ENCODE assay signal across 8 cellular contexts in the genomic region with DNA sequence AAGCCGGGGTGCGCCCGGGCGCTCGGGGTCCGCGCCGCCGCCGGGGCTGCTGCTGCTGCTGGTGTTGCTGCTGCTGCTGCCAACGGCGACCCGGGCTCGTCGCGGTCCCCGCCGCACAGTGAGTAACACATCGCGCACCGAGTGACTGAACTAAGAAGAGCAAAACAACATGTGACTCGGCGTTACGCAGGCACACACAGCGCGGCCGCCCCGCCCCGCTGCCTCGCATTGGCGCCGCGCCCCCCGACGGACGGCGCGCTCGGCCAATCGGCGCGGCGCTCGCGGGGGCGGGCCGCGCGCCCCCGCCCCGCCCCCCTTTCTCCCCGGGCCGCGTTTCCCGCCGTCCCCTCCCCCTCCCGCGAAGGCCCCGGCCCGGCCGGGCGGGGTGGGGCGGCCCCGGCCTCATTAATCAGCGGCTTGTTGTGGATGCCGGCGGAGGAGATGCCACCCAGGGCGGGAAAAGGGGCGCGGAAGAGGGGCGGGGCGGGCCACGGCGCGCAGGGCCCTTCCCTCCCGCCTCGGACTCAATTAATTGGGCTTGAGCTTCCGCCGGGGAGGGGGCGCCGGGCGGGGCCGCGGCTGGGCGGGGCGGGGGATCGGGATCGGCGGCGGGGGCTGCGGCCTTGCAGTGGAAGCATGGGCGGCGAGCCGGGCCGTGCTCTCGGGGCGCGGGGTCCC. TPM values are rescaled to one million over a fixed set of nuclear protein-coding genes. Genes with fewer than 3 reads are reported as not detected.
DNase-seq lines count a peak whose midpoint lies in the region; ATAC-seq, FAIRE-seq and TF ChIP-seq lines count a peak whose summit lies in the region.

A gene with protein sequence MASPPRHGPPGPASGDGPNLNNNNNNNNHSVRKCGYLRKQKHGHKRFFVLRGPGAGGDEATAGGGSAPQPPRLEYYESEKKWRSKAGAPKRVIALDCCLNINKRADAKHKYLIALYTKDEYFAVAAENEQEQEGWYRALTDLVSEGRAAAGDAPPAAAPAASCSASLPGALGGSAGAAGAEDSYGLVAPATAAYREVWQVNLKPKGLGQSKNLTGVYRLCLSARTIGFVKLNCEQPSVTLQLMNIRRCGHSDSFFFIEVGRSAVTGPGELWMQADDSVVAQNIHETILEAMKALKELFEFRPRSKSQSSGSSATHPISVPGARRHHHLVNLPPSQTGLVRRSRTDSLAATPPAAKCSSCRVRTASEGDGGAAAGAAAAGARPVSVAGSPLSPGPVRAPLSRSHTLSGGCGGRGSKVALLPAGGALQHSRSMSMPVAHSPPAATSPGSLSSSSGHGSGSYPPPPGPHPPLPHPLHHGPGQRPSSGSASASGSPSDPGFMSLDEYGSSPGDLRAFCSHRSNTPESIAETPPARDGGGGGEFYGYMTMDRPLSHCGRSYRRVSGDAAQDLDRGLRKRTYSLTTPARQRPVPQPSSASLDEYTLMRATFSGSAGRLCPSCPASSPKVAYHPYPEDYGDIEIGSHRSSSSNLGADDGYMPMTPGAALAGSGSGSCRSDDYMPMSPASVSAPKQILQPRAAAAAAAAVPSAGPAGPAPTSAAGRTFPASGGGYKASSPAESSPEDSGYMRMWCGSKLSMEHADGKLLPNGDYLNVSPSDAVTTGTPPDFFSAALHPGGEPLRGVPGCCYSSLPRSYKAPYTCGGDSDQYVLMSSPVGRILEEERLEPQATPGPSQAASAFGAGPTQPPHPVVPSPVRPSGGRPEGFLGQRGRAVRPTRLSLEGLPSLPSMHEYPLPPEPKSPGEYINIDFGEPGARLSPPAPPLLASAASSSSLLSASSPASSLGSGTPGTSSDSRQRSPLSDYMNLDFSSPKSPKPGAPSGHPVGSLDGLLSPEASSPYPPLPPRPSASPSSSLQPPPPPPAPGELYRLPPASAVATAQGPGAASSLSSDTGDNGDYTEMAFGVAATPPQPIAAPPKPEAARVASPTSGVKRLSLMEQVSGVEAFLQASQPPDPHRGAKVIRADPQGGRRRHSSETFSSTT (N-terminal part only) (minus strand): TSS at position 127 of the 678 bp plus-strand sequence. CDS start 530 bp downstream, outside the sequence.

- H4K20me1 ChIP-seq in keratinocyte (ENCODE audit: control insufficient read depth, extremely low read depth, insufficient read depth, low read length): no peaks in the 10 kb centered on the region

- DNase-seq in AG04450 (ENCODE audit: low read depth, low spot score) (peak; percentile 66), NCI-H2196 treated with DMSO at 0.1 percent for 48 hours (lab: John Stamatoyannopoulos, UW; ENCODE audit: unreplicated experiment) (peak; percentile 73), keratinocyte (ENCODE audit: low read depth, low spot score) (peak; percentile 72)
- DNase-seq in central memory CD8-positive, alpha-beta T cell (ENCODE audit: low spot score in 2 of 2): peak; percentile 71 to 77
- DNase-seq in stimulated activated CD4-positive, alpha-beta T cell treated with anti-CD3 and anti-CD28 coated beads, Interleukin-12 subunit alpha, Interleukin-12 subunit beta, amount 100 ng/mL, for 4 hours: peak; percentile 86

- no peak for TF ChIP-seq CTCF in AG04450 (IDR thresholded peaks at IDR 0.05; ENCODE audit: low read depth, low read length)
- TF ChIP-seq CTCF in keratinocyte (optimal IDR thresholded peaks at IDR 0.05 in 1 of 3, IDR thresholded peaks at IDR 0.05 in 1 of 3, conservative IDR thresholded peaks at IDR 0.05 in 1 of 3; ENCODE audit: extremely low read depth in 1 of 3, insufficient read depth in 2 of 3, low read length in 3 of 3): no peak

- no peaks in the 10 kb centered on the region for H3K36me3 ChIP-seq in keratinocyte (ENCODE audit: control insufficient read depth in 2 of 2, extremely low read depth in 1 of 2, insufficient read depth in 2 of 2, low read length in 2 of 2)

- peaks cover 19% of the 10 kb centered on the region; the same call in 1 of the 2 replicates for H3K9me3 ChIP-seq in AG04450 (ENCODE audit: control insufficient read depth, insufficient read depth, low read length)
- no peaks in the 10 kb centered on the region for H3K9me3 ChIP-seq in keratinocyte (ENCODE audit: control insufficient read depth, low read depth, low read length)

- dilution Hi-C loops in keratinocyte (cut with MboI; ENCODE audit: extremely low pct_ligation_motif_present, low sequenced_read_pairs): no loop called here

- FAIRE-seq in keratinocyte (lab: Jason Lieb, UNC): no peak

- H3K4me2 ChIP-seq in keratinocyte (ENCODE audit: control insufficient read depth, extremely low read depth, insufficient read depth, low read depth, low read length): peak within 1 kb of the TSS; percentile 73

- H3K4me3 ChIP-seq in AG04450 (ENCODE audit: low read depth, low read length) (peak within 1 kb of the TSS; percentile 69), keratinocyte (ENCODE audit: control insufficient read depth in 2 of 3, extremely low read depth in 1 of 3, insufficient read depth in 2 of 3, low read depth in 1 of 3, low read length in 3 of 3) (peak within 1 kb of the TSS; percentile 66 to 75 (median 74))

- peak; percentile 94 for ATAC-seq in HG03139 (IDR thresholded peaks at IDR 0.05; ENCODE audit: unreplicated experiment)
- ATAC-seq in activated CD4-positive, CD25-positive, alpha-beta regulatory T cell treated with anti-CD3 and anti-CD28 coated beads, Interleukin-2, amount 50 U/mL, for 24 hours: peak; percentile 95
- ATAC-seq in central memory CD8-positive, alpha-beta T cell (replicated peaks; ENCODE audit: extremely low read depth, poor library complexity, severe bottlenecking): peak; percentile 74

- no peaks in the 10 kb centered on the region for H3K4me1 Mint-ChIP-seq in central memory CD8-positive, alpha-beta T cell

- H3K27me3 ChIP-seq in AG04450 (ENCODE audit: control insufficient read depth, insufficient read depth, low read length) (peaks cover 3% of the 10 kb centered on the region), keratinocyte (ENCODE audit: control insufficient read depth, extremely low read depth, insufficient read depth, low read length) (no peaks in the 10 kb centered on the region)

- no peaks in the 10 kb centered on the region for H3K9me1 ChIP-seq in keratinocyte (ENCODE audit: control insufficient read depth, extremely low read depth, insufficient read depth, low read length)

- H3K27ac ChIP-seq in AG04450 (ENCODE audit: low read depth, low read length) (peak within 1 kb of the TSS; percentile 31), keratinocyte (ENCODE audit: control insufficient read depth, insufficient read depth, low read length) (peak within 1 kb of the TSS; percentile 56)

- H3K27me3 Mint-ChIP-seq in central memory CD8-positive, alpha-beta T cell: peaks cover 24% of the 10 kb centered on the region

- TF ChIP-seq POLR2A in GM18951 (IDR thresholded peaks at IDR 0.05; ENCODE audit: extremely low read depth, insufficient read depth, insufficient read length): peak; percentile 64

- H3K9ac ChIP-seq in keratinocyte (ENCODE audit: control insufficient read depth, extremely low read depth, insufficient read depth, low read length): peak within 1 kb of the TSS; percentile 82

- no peaks in the 10 kb centered on the region for H3K9me3 Mint-ChIP-seq in central memory CD8-positive, alpha-beta T cell

- peak within 1 kb of the TSS; percentile 63 for H2AFZ ChIP-seq in keratinocyte (ENCODE audit: control insufficient read depth, low read length)

- peak within 1 kb of the TSS; percentile 49 for H3K4me3 Mint-ChIP-seq in central memory CD8-positive, alpha-beta T cell

- in situ Hi-C loops in GM18951 (cut with MboI; ENCODE audit: low sequenced_read_pairs, unreplicated experiment): no loop called here

- peaks cover 6% of the 10 kb centered on the region for H3K36me3 Mint-ChIP-seq in central memory CD8-positive, alpha-beta T cell (ENCODE audit: insufficient read depth)

- peaks cover 31% of the 10 kb centered on the region for H3K79me2 ChIP-seq in keratinocyte (ENCODE audit: control insufficient read depth, insufficient read depth, low read length)

- no peak within 1 kb of the TSS for H3K27ac Mint-ChIP-seq in central memory CD8-positive, alpha-beta T cell (ENCODE audit: low read depth)

- POLR2A ChIA-PET in AG04450 (lab: Yijun Ruan, JAX): no interaction called here

- H3K4me1 ChIP-seq in keratinocyte (ENCODE audit: control insufficient read depth, extremely low read depth, insufficient read depth, low read length): peaks cover 7% of the 10 kb centered on the region

- CTCF ChIA-PET in AG04450 (lab: Charles Lee): no interaction called here

RNA-seq across cellular contexts. Expression of the gene that starts here (rescaled TPM):
- polyA plus RNA-seq in AG04450 (2011; rRNA removed) (1.5 TPM in 2 replicates), keratinocyte (1.1 to 2.3 TPM (median 2.0 TPM) in 3 replicates)
- polyA minus RNA-seq in AG04450 (2011; rRNA and poly(A)+ RNA removed): 1.7 and 2.2 TPM in 2 replicates
- polyA plus RNA-seq in keratinocyte (2011; ENCODE audit: low read depth): 14.3 TPM
- polyA plus RNA-seq in keratinocyte (2011; cell fraction: cytosol; rRNA removed): 1.2 and 1.5 TPM in 2 replicates
- polyA plus RNA-seq in keratinocyte (2011; cell fraction: nucleus; rRNA removed): 3.1 and 3.8 TPM in 2 replicates
- polyA plus RNA-seq in keratinocyte (2012; ENCODE audit: low replicate concordance): 3.7 and 13.2 TPM in 2 replicates
- polyA minus RNA-seq in keratinocyte: 0.73 to 1.7 TPM (median 1.3 TPM) in 3 replicates
- 3.5 TPM for polyA minus RNA-seq in keratinocyte (2011; cell fraction: cytosol; rRNA and poly(A)+ RNA removed)
- 5.5 and 6.1 TPM in 2 replicates for polyA minus RNA-seq in keratinocyte (2011; cell fraction: nucleus; rRNA and poly(A)+ RNA removed)

Comparison
In these comparisons a context has a peak if more than half of its experiments do, and no peak if none do; other contexts are left out.
1. Peak in every context shown above with its lines: DNase-seq, ATAC-seq, H3K4me3 ChIP-seq and H3K27ac ChIP-seq.